ENCODE assay signal across 1 cellular context in genomic region chr2:60461421-60462108, GRCh38.
TF ChIP-seq lines count a peak whose summit lies in the region.

No MANE protein-coding gene starts in this region.

TF ChIP-seq in GM23338, 12 proteins besides CTCF, POLR2A, EP300 and RAD21 (continued from another document):
- TF ChIP-seq ETS1 (IDR thresholded peaks at IDR 0.05) (no peak), STAT1 (IDR thresholded peaks at IDR 0.05; ENCODE audit: unreplicated experiment) (no peak), ZNF462 (CRISPR knock-in tag; IDR thresholded peaks at IDR 0.05) (no peak)
